Comparison of ENCODE assay signal across 13 cellular contexts in genomic region chr19:38384209-38385027, GRCh38. TPM values are rescaled to one million over a fixed set of nuclear protein-coding genes. Genes with fewer than 3 reads are reported as not detected.
DNase-seq lines count a peak whose midpoint lies in the region; ATAC-seq, FAIRE-seq and TF ChIP-seq lines count a peak whose summit lies in the region.
"Had no signal": no experiment of that assay in that cellular context is flagged by ENCODE, and none has a peak within 500 bp of the region (broad histone marks: within the 10 kb centered on the region; RNA-seq: fewer than 3 reads in every experiment).

No MANE protein-coding gene starts in this region.

- H3K9me1 ChIP-seq in K562 (ENCODE audit: control insufficient read depth, insufficient read depth, low read length): peaks cover 3% of the 10 kb centered on the region

- in situ Hi-C loops in K562 (cut with MboI): no loop called here

- H3K79me2 ChIP-seq in K562 (ENCODE audit: control insufficient read depth, insufficient read depth, low read length): peaks cover 5% of the 10 kb centered on the region; the same call in 2 of the 3 replicates

- TF ChIP-seq CTCF in K562 (IDR thresholded peaks at IDR 0.05 in 2 of 3, conservative IDR thresholded peaks at IDR 0.05 in 1 of 3; ENCODE audit: insufficient read depth in 2 of 3, low read depth in 1 of 3, low read length in 3 of 3) (peak; percentile 57 to 68 (median 62)), tibial artery (IDR thresholded peaks at IDR 0.05) (no peak), lower leg skin (IDR thresholded peaks at IDR 0.05) (no peak)

- no peak overlapping the region for H3K4ac ChIP-seq in mesenchymal stem cell (ENCODE audit: low read depth in 1 of 2, low read length in 2 of 2)

- TF ChIP-seq RAD21 in K562 (CRISPR knock-in tag; conservative IDR thresholded peaks at IDR 0.05 in 1 of 2, IDR thresholded peaks at IDR 0.05 in 1 of 2): peak; percentile 11 to 45; a peak in 1 of 4 replicates

- no peaks in the 10 kb centered on the region for H3K9me3 Mint-ChIP-seq in IgD-negative memory B cell

- peak; percentile 56 for ATAC-seq in K562
- ATAC-seq in GM21390 (IDR thresholded peaks at IDR 0.05; ENCODE audit: unreplicated experiment): no peak

- H3K14ac ChIP-seq in mesenchymal stem cell (ENCODE audit: low read length in 2 of 2): no peak overlapping the region

- no peak for TF ChIP-seq EP300 in K562 (IDR thresholded peaks at IDR 0.05; ENCODE audit: low read length)

- H3K4me3 ChIP-seq in K562: no peak overlapping the region
- no peak overlapping the region for H3K4me3 ChIP-seq in mesenchymal stem cell (ENCODE audit: insufficient read depth in 1 of 2, low read depth in 1 of 2, low read length in 2 of 2)
- no peak overlapping the region for H3K4me3 ChIP-seq in tibial artery
- H3K4me3 ChIP-seq in lower leg skin (ENCODE audit: low read depth, poor library complexity, severe bottlenecking): no peak overlapping the region

- peaks cover 3% of the 10 kb centered on the region; the same call in 1 of the 2 replicates for H4K20me1 ChIP-seq in K562 (replicated peaks; ENCODE audit: control insufficient read depth, insufficient read depth, low read length)

- H3K27me3 Mint-ChIP-seq in IgD-negative memory B cell: peaks cover 24% of the 10 kb centered on the region

- H3K9me3 ChIP-seq in K562 (replicated peaks; ENCODE audit: control insufficient read depth, insufficient read depth, low read depth, low read length) (no peaks in the 10 kb centered on the region), mesenchymal stem cell (ENCODE audit: control insufficient read depth, low read length) (no peaks in the 10 kb centered on the region), tibial artery (no peaks in the 10 kb centered on the region)

- no peak overlapping the region for H3K4me2 ChIP-seq in K562 (ENCODE audit: insufficient read depth, low read length)
- H3K4me2 ChIP-seq in mesenchymal stem cell (ENCODE audit: low read length, poor library complexity, severe bottlenecking): no peak overlapping the region

- 77% methylated on average over 10 of the region's 10 CpGs for WGBS in K562 (ENCODE audit: insufficient coverage, low coverage, missing lambda C conversion rate)
- 80% methylated on average over 10 of the region's 10 CpGs for WGBS in mesenchymal stem cell
- 81 to 83% methylated on average over 9 to 10 of the region's 10 CpGs for WGBS in lower leg skin, 2 donors

- H2AK5ac ChIP-seq in mesenchymal stem cell (ENCODE audit: low read length, severe bottlenecking): no peak overlapping the region

- no peak overlapping the region for H3K23ac ChIP-seq in mesenchymal stem cell (ENCODE audit: low read length in 2 of 2)

- POLR2A ChIA-PET in K562 (lab: Yijun Ruan, JAX): interaction anchor here (0.5 to 2.6 kb wide), 10 partner anchors 8 to 467 kb away, joined by 3 to 28 read pairs (median 4); partner anchors contain the start of gene PSMD8

- peak overlapping the region in 3 of 4 donors; percentile 38 to 81 (median 43) for H3K4me3 Mint-ChIP-seq in IgD-negative memory B cell

- CTCF ChIA-PET in K562 (lab: Yijun Ruan, JAX; ENCODE audit: low intra/inter-chr PET ratio): interaction anchor here (0.6 to 1.1 kb wide), 4 partner anchors 141 to 262 kb away, joined by 3 to 4 read pairs (median 3); no protein-coding TSS in a partner anchor

- no peak overlapping the region for H2BK15ac ChIP-seq in mesenchymal stem cell (ENCODE audit: low read depth, poor library complexity, severe bottlenecking)

- peak; percentile 23 for DNase-seq in EL
- DNase-seq in K562 (ENCODE audit: extremely low read depth in 1 of 4, low spot score in 3 of 4): peak; percentile 39 to 63 (median 52)
- peak; percentile 48 for DNase-seq in mesenchymal stem cell
- DNase-seq in tibial artery: no peak
- DNase-seq in lower leg skin (ENCODE audit: low spot score in 2 of 2): no peak
- no peak for DNase-seq in frontal cortex (ENCODE audit: low spot score in 2 of 2)
- DNase-seq: activated naive CD4-positive, alpha-beta T cell; DMS79; KG1; NCI-H510A treated with DMSO at 0.1 percent for 48 hours had no signal

- peaks cover 69% of the 10 kb centered on the region for H3K36me3 ChIP-seq in K562 (ENCODE audit: control insufficient read depth, insufficient read depth, low read length)
- peaks cover 57 to 72% of the 10 kb centered on the region in 2 experiments for H3K36me3 ChIP-seq in mesenchymal stem cell (ENCODE audit: control insufficient read depth in 1 of 2, insufficient read depth in 2 of 2, low read depth in 1 of 2, low read length in 2 of 2)
- H3K36me3 ChIP-seq in tibial artery: peaks cover 43 to 69% (median 50%) of the 10 kb centered on the region in 3 donors

- H3K27ac Mint-ChIP-seq in IgD-negative memory B cell: peak overlapping the region in 1 of 3 donors; percentile 71

- H2AFZ ChIP-seq in K562 (ENCODE audit: low read depth, low read length) (no peak overlapping the region), mesenchymal stem cell (ENCODE audit: low read depth, low read length) (no peak overlapping the region)

- H4K91ac ChIP-seq in mesenchymal stem cell (ENCODE audit: low read length): no peak overlapping the region

- H2BK120ac ChIP-seq in mesenchymal stem cell (ENCODE audit: low read depth, low read length): no peak overlapping the region

- H3K27me3 ChIP-seq in K562 (ENCODE audit: control insufficient read depth in 2 of 2, insufficient read depth in 2 of 2, low read length in 2 of 2) (no peaks in the 10 kb centered on the region), mesenchymal stem cell (ENCODE audit: control insufficient read depth in 1 of 2, insufficient read depth in 1 of 2, low read length in 2 of 2) (no peaks in the 10 kb centered on the region), tibial artery (no peaks in the 10 kb centered on the region)

- no TSS peak for BruUV-seq in K562 (replicated peaks; lab: Mats Ljungman, UMichigan)

- no peak overlapping the region for H3K18ac ChIP-seq in mesenchymal stem cell (ENCODE audit: low read depth in 1 of 2, low read length in 2 of 2)

- TF ChIP-seq POLR2A in K562 (conservative IDR thresholded peaks at IDR 0.05) (peak; percentile 53; the same call in 1 of the 2 replicates), lower leg skin (IDR thresholded peaks at IDR 0.05) (no peak)

- peaks cover 51% of the 10 kb centered on the region for H3K79me1 ChIP-seq in mesenchymal stem cell (replicated peaks; ENCODE audit: low read length, poor library complexity, severe bottlenecking)

- peaks cover 5 to 14% (median 10%) of the 10 kb centered on the region in 3 donors for H3K4me1 Mint-ChIP-seq in IgD-negative memory B cell

- no peak overlapping the region for H2BK5ac ChIP-seq in mesenchymal stem cell (ENCODE audit: low read depth, low read length, poor library complexity, severe bottlenecking)

- intact Hi-C loops in K562 (cut with micrococcal nuclease) (loop anchor here (5.0 kb wide), 2 partner anchors 47 to 142 kb away; partner anchors contain the start of gene CATSPERG), tibial artery (cut with DNase I; ENCODE audit: low total_unique reads) (loop anchor here (5.0 kb wide), 1 partner anchor 137 kb away; no protein-coding TSS in a partner anchor), lower leg skin (cut with DNase I; ENCODE audit: low total_unique reads) (no loop called here)

- peaks cover 2 to 43% of the 10 kb centered on the region in 2 experiments; a peak in 3 of 5 replicates for H3K4me1 ChIP-seq in K562 (replicated peaks in 1 of 2; ENCODE audit: control insufficient read depth in 2 of 2, insufficient read depth in 2 of 2, low read length in 2 of 2)
- H3K4me1 ChIP-seq in mesenchymal stem cell (ENCODE audit: control insufficient read depth, insufficient read depth, low read depth, low read length): peaks cover 27% of the 10 kb centered on the region
- H3K4me1 ChIP-seq in tibial artery: peaks cover 5 to 37% (median 29%) of the 10 kb centered on the region in 4 donors

- peak; percentile 76 for FAIRE-seq in K562 (lab: Jason Lieb, UNC)
- FAIRE-seq in frontal cortex (lab: Jason Lieb, UNC): no peak

- H2BK12ac ChIP-seq in mesenchymal stem cell (ENCODE audit: low read length in 2 of 2): peak overlapping the region in 1 of 2 experiments; percentile 34

- H3K9ac ChIP-seq in K562 (ENCODE audit: insufficient read depth in 1 of 2, low read depth in 2 of 2, low read length in 2 of 2): 0 out of 4 replicates have a peak overlapping the region, but pooled peaks of 1 of the 2 experiments have one; percentile 6
- H3K9ac ChIP-seq in mesenchymal stem cell (ENCODE audit: low read length): no peak overlapping the region

- H3K36me3 Mint-ChIP-seq in IgD-negative memory B cell: peaks cover 26% of the 10 kb centered on the region

- no peak overlapping the region for H4K8ac ChIP-seq in mesenchymal stem cell (ENCODE audit: low read length)

- H3K27ac ChIP-seq in K562 (ENCODE audit: extremely low read depth, low read depth, low read length) (no peak overlapping the region), mesenchymal stem cell (ENCODE audit: low read length, poor library complexity, severe bottlenecking) (no peak overlapping the region), tibial artery (no peak overlapping the region)

RNA-seq across cellular contexts. Expression of gene GGN, which starts 3.4 kb away (rescaled TPM):
- not detected for polyA plus RNA-seq in IgD-negative memory B cell
- 0.12 TPM in 1 of 2 replicates, not detected in the other for total RNA-seq in K562 (2011; cell fraction: chromatin; rRNA removed; ENCODE audit: low replicate concordance)
- total RNA-seq in K562 (2011; cell fraction: nucleolus; rRNA removed): 0.50 TPM in 1 of 2 replicates, not detected in the other
- 0.15 TPM in 1 of 2 replicates, not detected in the other for total RNA-seq in K562 (2011; cell fraction: nucleoplasm; rRNA removed)
- total RNA-seq in K562 (2014; rRNA removed): not detected in 2 replicates
- not detected in 2 replicates for total RNA-seq in K562 (2014; rRNA removed; fragmentation: Illumina TruSeq; extraction: Trizol)
- total RNA-seq in K562 (2015; rRNA removed; fragmentation: Illumina TruSeq; extraction: Trizol): not detected in 2 replicates
- 0.25 and 0.33 TPM in 2 replicates for total RNA-seq in K562 (2021)
- 0.12 TPM in 1 of 2 replicates, not detected in the other for polyA plus RNA-seq in K562 (2011; rRNA removed)
- 0.03 and 0.04 TPM in 2 replicates for polyA plus RNA-seq in K562 (2011; cell fraction: cytosol; rRNA removed)
- 0.46 and 0.63 TPM in 2 replicates for polyA plus RNA-seq in K562 (2011; cell fraction: nucleus; rRNA removed)
- polyA plus RNA-seq in K562 (2012): 0.52 and 0.94 TPM in 2 replicates
- polyA plus RNA-seq in K562 (2014; fragmentation: Illumina TruSeq; extraction: Trizol): not detected in 2 replicates
- not detected for polyA plus RNA-seq in K562 (2014; fragmentation: Nextera tagmentation; extraction: Ambion mirVana)
- polyA plus RNA-seq in K562 (2014; rRNA removed): 0.15 and 0.16 TPM in 2 replicates
- polyA minus RNA-seq in K562 (2011; rRNA and poly(A)+ RNA removed): not detected in 2 replicates
- polyA minus RNA-seq in K562 (2011; cell fraction: cytosol; rRNA and poly(A)+ RNA removed): not detected in 2 replicates
- 0.54 TPM in 1 of 2 replicates, not detected in the other for polyA minus RNA-seq in K562 (2011; cell fraction: nucleus; rRNA and poly(A)+ RNA removed)
- 1.7 TPM for polyA plus RNA-seq in mesenchymal stem cell (2013, experiment 1 of 2)
- 1.5 TPM for polyA plus RNA-seq in mesenchymal stem cell (2013, experiment 2 of 2)
- total RNA-seq in lower leg skin: 1 to 10 TPM in 3 of 4 donors, under 1 TPM in 1; 0.36 to 1.9 (median 1.5) TPM
- 0.82 TPM for total RNA-seq in frontal cortex
- total RNA-seq: lung microvascular endothelial cell had no signal

RNA-seq across cellular contexts. Expression of gene SPRED3, which starts 4.1 kb away (rescaled TPM):
- polyA plus RNA-seq in IgD-negative memory B cell (not detected), K562 (2011; rRNA removed) (0.47 and 0.62 TPM in 2 replicates), K562 (2014; fragmentation: Illumina TruSeq; extraction: Trizol) (0.30 and 0.89 TPM in 2 replicates), K562 (2014; fragmentation: Nextera tagmentation; extraction: Ambion mirVana) (under 1 TPM; 0.21 to 0.25 TPM), K562 (2014; rRNA removed) (0.63 and 1.3 TPM in 2 replicates)
- 7.2 and 10.1 TPM in 2 replicates for total RNA-seq in K562 (2011; cell fraction: chromatin; rRNA removed; ENCODE audit: low replicate concordance)
- total RNA-seq in K562 (2011; cell fraction: nucleolus; rRNA removed): 3.6 and 6.3 TPM in 2 replicates
- 4.3 and 11.0 TPM in 2 replicates for total RNA-seq in K562 (2011; cell fraction: nucleoplasm; rRNA removed)
- total RNA-seq in K562 (2014; rRNA removed) (0.05 and 0.41 TPM in 2 replicates), K562 (2014; rRNA removed; fragmentation: Illumina TruSeq; extraction: Trizol) (0.32 and 0.36 TPM in 2 replicates), K562 (2015; rRNA removed; fragmentation: Illumina TruSeq; extraction: Trizol) (0.15 and 0.25 TPM in 2 replicates), K562 (2021) (0.81 and 0.95 TPM in 2 replicates), lower leg skin (1 to 10 TPM in 2 of 4 donors, under 1 TPM in 2; 0.34 to 1.9 (median 1.1) TPM), frontal cortex (1.6 TPM)
- 0.57 and 0.58 TPM in 2 replicates for polyA plus RNA-seq in K562 (2011; cell fraction: cytosol; rRNA removed)
- polyA plus RNA-seq in K562 (2011; cell fraction: nucleus; rRNA removed): 3.0 and 4.3 TPM in 2 replicates
- polyA plus RNA-seq in K562 (2012): 0.70 and 3.0 TPM in 2 replicates
- polyA minus RNA-seq in K562 (2011; rRNA and poly(A)+ RNA removed): 0.03 and 0.39 TPM in 2 replicates
- polyA minus RNA-seq in K562 (2011; cell fraction: cytosol; rRNA and poly(A)+ RNA removed): not detected in 2 replicates
- 0.89 and 1.3 TPM in 2 replicates for polyA minus RNA-seq in K562 (2011; cell fraction: nucleus; rRNA and poly(A)+ RNA removed)
- polyA plus RNA-seq in mesenchymal stem cell (2013, experiment 1 of 2): 12.8 TPM
- polyA plus RNA-seq in mesenchymal stem cell (2013, experiment 2 of 2): 11.8 TPM

RNA-seq across cellular contexts. Expression of gene PSMD8, which starts 10.0 kb away (rescaled TPM):
- 191 TPM for polyA plus RNA-seq in IgD-negative memory B cell
- total RNA-seq in K562 (2011; cell fraction: chromatin; rRNA removed; ENCODE audit: low replicate concordance): 76.7 and 164 TPM in 2 replicates
- total RNA-seq in K562 (2011; cell fraction: nucleolus; rRNA removed): 169 and 187 TPM in 2 replicates
- 126 and 134 TPM in 2 replicates for total RNA-seq in K562 (2011; cell fraction: nucleoplasm; rRNA removed)
- total RNA-seq in K562 (2014; rRNA removed): 379 and 498 TPM in 2 replicates
- total RNA-seq in K562 (2014; rRNA removed; fragmentation: Illumina TruSeq; extraction: Trizol): 222 and 257 TPM in 2 replicates
- total RNA-seq in K562 (2015; rRNA removed; fragmentation: Illumina TruSeq; extraction: Trizol): 315 and 317 TPM in 2 replicates
- total RNA-seq in K562 (2021): 304 and 317 TPM in 2 replicates
- polyA plus RNA-seq in K562 (2011; rRNA removed): 561 and 583 TPM in 2 replicates
- polyA plus RNA-seq in K562 (2011; cell fraction: cytosol; rRNA removed): 760 and 1,382 TPM in 2 replicates
- polyA plus RNA-seq in K562 (2011; cell fraction: nucleus; rRNA removed): 215 and 238 TPM in 2 replicates
- 347 and 565 TPM in 2 replicates for polyA plus RNA-seq in K562 (2012)
- 377 and 397 TPM in 2 replicates for polyA plus RNA-seq in K562 (2014; fragmentation: Illumina TruSeq; extraction: Trizol)
- 100 to 1,000 TPM; 130 to 244 TPM for polyA plus RNA-seq in K562 (2014; fragmentation: Nextera tagmentation; extraction: Ambion mirVana)
- polyA plus RNA-seq in K562 (2014; rRNA removed): 372 and 502 TPM in 2 replicates
- polyA minus RNA-seq in K562 (2011; rRNA and poly(A)+ RNA removed): 222 and 326 TPM in 2 replicates
- 135 and 197 TPM in 2 replicates for polyA minus RNA-seq in K562 (2011; cell fraction: cytosol; rRNA and poly(A)+ RNA removed)
- polyA minus RNA-seq in K562 (2011; cell fraction: nucleus; rRNA and poly(A)+ RNA removed): 64.9 and 72.1 TPM in 2 replicates
- polyA plus RNA-seq in mesenchymal stem cell (2013, experiment 1 of 2): 237 TPM
- polyA plus RNA-seq in mesenchymal stem cell (2013, experiment 2 of 2): 242 TPM
- 100 to 1,000 TPM; 222 to 319 (median 311) TPM for total RNA-seq in lower leg skin
- total RNA-seq in frontal cortex: 107 TPM

RNA-seq across cellular contexts. Expression of gene FAM98C, which starts 18.5 kb away (rescaled TPM):
- polyA plus RNA-seq in IgD-negative memory B cell: 26.2 TPM
- 20.3 and 72.0 TPM in 2 replicates for total RNA-seq in K562 (2011; cell fraction: chromatin; rRNA removed; ENCODE audit: low replicate concordance)
- 76.2 and 91.1 TPM in 2 replicates for total RNA-seq in K562 (2011; cell fraction: nucleolus; rRNA removed)
- total RNA-seq in K562 (2011; cell fraction: nucleoplasm; rRNA removed): 41.2 and 45.5 TPM in 2 replicates
- 28.3 and 31.2 TPM in 2 replicates for total RNA-seq in K562 (2014; rRNA removed)
- 6.8 and 7.2 TPM in 2 replicates for total RNA-seq in K562 (2014; rRNA removed; fragmentation: Illumina TruSeq; extraction: Trizol)
- 12.6 and 13.7 TPM in 2 replicates for total RNA-seq in K562 (2015; rRNA removed; fragmentation: Illumina TruSeq; extraction: Trizol)
- total RNA-seq in K562 (2021): 26.0 and 26.7 TPM in 2 replicates
- polyA plus RNA-seq in K562 (2011; rRNA removed): 16.0 and 22.7 TPM in 2 replicates
- polyA plus RNA-seq in K562 (2011; cell fraction: cytosol; rRNA removed): 25.2 and 53.5 TPM in 2 replicates
- 72.4 and 115 TPM in 2 replicates for polyA plus RNA-seq in K562 (2011; cell fraction: nucleus; rRNA removed)
- 18.2 and 37.7 TPM in 2 replicates for polyA plus RNA-seq in K562 (2012)
- 9.6 and 13.1 TPM in 2 replicates for polyA plus RNA-seq in K562 (2014; fragmentation: Illumina TruSeq; extraction: Trizol)
- 1 to 10 TPM; 1.7 to 4.3 TPM for polyA plus RNA-seq in K562 (2014; fragmentation: Nextera tagmentation; extraction: Ambion mirVana)
- 40.8 and 43.8 TPM in 2 replicates for polyA plus RNA-seq in K562 (2014; rRNA removed)
- 3.4 and 5.0 TPM in 2 replicates for polyA minus RNA-seq in K562 (2011; rRNA and poly(A)+ RNA removed)
- polyA minus RNA-seq in K562 (2011; cell fraction: cytosol; rRNA and poly(A)+ RNA removed): 17.2 and 20.5 TPM in 2 replicates
- 17.5 and 23.6 TPM in 2 replicates for polyA minus RNA-seq in K562 (2011; cell fraction: nucleus; rRNA and poly(A)+ RNA removed)
- 9.3 TPM for polyA plus RNA-seq in mesenchymal stem cell (2013, experiment 1 of 2)
- 9.1 TPM for polyA plus RNA-seq in mesenchymal stem cell (2013, experiment 2 of 2)
- 10 to 100 TPM; 53.6 to 68.5 (median 60.7) TPM for total RNA-seq in lower leg skin
- total RNA-seq in frontal cortex: 14.3 TPM

RNA-seq across cellular contexts. Expression of gene RASGRP4, which starts 41.6 kb away (rescaled TPM):
- polyA plus RNA-seq in IgD-negative memory B cell (0.25 TPM), K562 (2011; rRNA removed) (4.5 and 11.4 TPM in 2 replicates), K562 (2014; fragmentation: Illumina TruSeq; extraction: Trizol) (4.4 and 4.8 TPM in 2 replicates), K562 (2014; fragmentation: Nextera tagmentation; extraction: Ambion mirVana) (under 1 TPM; 0.39 to 0.55 TPM), K562 (2014; rRNA removed) (3.4 and 4.6 TPM in 2 replicates)
- 5.4 and 14.4 TPM in 2 replicates for total RNA-seq in K562 (2011; cell fraction: chromatin; rRNA removed; ENCODE audit: low replicate concordance)
- total RNA-seq in K562 (2011; cell fraction: nucleolus; rRNA removed): 6.4 and 8.8 TPM in 2 replicates
- 5.6 and 10.2 TPM in 2 replicates for total RNA-seq in K562 (2011; cell fraction: nucleoplasm; rRNA removed)
- total RNA-seq in K562 (2014; rRNA removed) (2.8 and 3.8 TPM in 2 replicates), K562 (2014; rRNA removed; fragmentation: Illumina TruSeq; extraction: Trizol) (1.1 TPM in 2 replicates), K562 (2015; rRNA removed; fragmentation: Illumina TruSeq; extraction: Trizol) (3.5 and 3.8 TPM in 2 replicates), K562 (2021) (3.9 TPM in 2 replicates), lower leg skin (1 to 10 TPM; 1.3 to 2.3 (median 1.7) TPM), frontal cortex (under 0.01 TPM)
- polyA plus RNA-seq in K562 (2011; cell fraction: cytosol; rRNA removed): 11.2 and 13.0 TPM in 2 replicates
- 23.4 and 27.1 TPM in 2 replicates for polyA plus RNA-seq in K562 (2011; cell fraction: nucleus; rRNA removed)
- 5.5 and 22.2 TPM in 2 replicates for polyA plus RNA-seq in K562 (2012)
- 1.8 and 2.5 TPM in 2 replicates for polyA minus RNA-seq in K562 (2011; rRNA and poly(A)+ RNA removed)
- 4.3 and 6.2 TPM in 2 replicates for polyA minus RNA-seq in K562 (2011; cell fraction: cytosol; rRNA and poly(A)+ RNA removed)
- polyA minus RNA-seq in K562 (2011; cell fraction: nucleus; rRNA and poly(A)+ RNA removed): 3.0 and 5.6 TPM in 2 replicates
- polyA plus RNA-seq in mesenchymal stem cell (2013, experiment 1 of 2): not detected
- polyA plus RNA-seq in mesenchymal stem cell (2013, experiment 2 of 2): not detected
- total RNA-seq: lung microvascular endothelial cell had no signal

Comparison
In these comparisons a context has a peak if more than half of its experiments do, and no peak if none do; other contexts are left out.
1. DNase-seq: peak in EL (single experiment), K562 (4 of 4) and mesenchymal stem cell (single experiment); none in tibial artery (0 of 2), lower leg skin (0 of 2) and frontal cortex (0 of 2).
2. CTCF ChIP-seq: peak in K562 (3 of 3); none in tibial artery (0 of 2) and lower leg skin (0 of 3).